In genomic region chrX:18129694-18130093, GRCh38 we compare ENCODE assay signal across 1 cellular context.
TF ChIP-seq lines count a peak whose summit lies in the region.

No MANE protein-coding gene starts in this region.

TF ChIP-seq in A549, 52 proteins besides CTCF, POLR2A, EP300 and RAD21 (continued from another document):
- TF ChIP-seq ZC3H11A (IDR thresholded peaks at IDR 0.05) = no peak
- TF ChIP-seq MAX (IDR thresholded peaks at IDR 0.05) = no peak
- no peak for TF ChIP-seq BCL3 (IDR thresholded peaks at IDR 0.05)
- no peak for TF ChIP-seq KDM5A (IDR thresholded peaks at IDR 0.05)
- TF ChIP-seq TP53 (CRISPR knock-in tag; IDR thresholded peaks at IDR 0.05) = no peak
